ENCODE assay signal across 8 cellular contexts in genomic region chr15:101488300-101489164, GRCh38. TPM values are rescaled to one million over a fixed set of nuclear protein-coding genes. Genes with fewer than 3 reads are reported as not detected.
A peak's percentile ranks its signal among the peaks of the same experiment; 100 is the strongest.
DNase-seq lines count a peak whose midpoint lies in the region; ATAC-seq and TF ChIP-seq lines count a peak whose summit lies in the region.

No MANE protein-coding gene starts in this region.

- H3K4me3 Mint-ChIP-seq in natural killer cell: peak overlapping the region; percentile 13
- H3K4me3 Mint-ChIP-seq in natural killer cell treated with Interleukin-12 subunit alpha and Interleukin-12 subunit beta and Interleukin-15 and Interleukin-18, amount 100 ng/mL, for 72 hours: no peak overlapping the region
- H3K4me3 Mint-ChIP-seq in naive B cell: peak overlapping the region in 5 of 8 donors; percentile 15 to 61 (median 60)

- no peaks in the 10 kb centered on the region for H3K9me3 ChIP-seq in duodenal mucosa (ENCODE audit: control insufficient read depth in 1 of 2, low read length in 2 of 2)
- no peaks in the 10 kb centered on the region for H3K9me3 ChIP-seq in effector memory CD4-positive, alpha-beta T cell (ENCODE audit: control insufficient read depth, low read length)

- no peak overlapping the region for H3K9ac ChIP-seq in duodenal mucosa (ENCODE audit: low read depth in 1 of 2, low read length in 2 of 2)

- peaks cover 5 to 14% of the 10 kb centered on the region in 2 donors for H3K27me3 ChIP-seq in duodenal mucosa (ENCODE audit: control insufficient read depth in 1 of 2, insufficient read depth in 2 of 2, low read length in 2 of 2)
- peaks cover 34% of the 10 kb centered on the region for H3K27me3 ChIP-seq in effector memory CD4-positive, alpha-beta T cell (replicated peaks; ENCODE audit: control insufficient read depth, insufficient read depth, low read length, poor library complexity, severe bottlenecking)

- no peaks in the 10 kb centered on the region for H3K9me3 Mint-ChIP-seq in natural killer cell
- H3K9me3 Mint-ChIP-seq in natural killer cell treated with Interleukin-12 subunit alpha and Interleukin-12 subunit beta and Interleukin-15 and Interleukin-18, amount 100 ng/mL, for 72 hours: no peaks in the 10 kb centered on the region
- H3K9me3 Mint-ChIP-seq in naive B cell: no peaks in the 10 kb centered on the region

- intact Hi-C loops in natural killer cell (cut with micrococcal nuclease): no loop called here

- no peak for ATAC-seq in natural killer cell
- ATAC-seq in natural killer cell treated with Interleukin-12 subunit alpha and Interleukin-12 subunit beta and Interleukin-15 and Interleukin-18, amount 100 ng/mL, for 72 hours: no peak
- ATAC-seq in naive B cell (ENCODE audit: low read depth in 2 of 2): peak in 1 of 2 donors; percentile 14
- no peak for ATAC-seq in HG03469 (IDR thresholded peaks at IDR 0.05; ENCODE audit: unreplicated experiment)

- peaks cover 0 to 3% of the 10 kb centered on the region in 2 donors for H3K4me1 Mint-ChIP-seq in natural killer cell
- H3K4me1 Mint-ChIP-seq in natural killer cell treated with Interleukin-12 subunit alpha and Interleukin-12 subunit beta and Interleukin-15 and Interleukin-18, amount 100 ng/mL, for 72 hours (ENCODE audit: low read depth in 2 of 2): peaks cover 0 to 3% of the 10 kb centered on the region in 2 donors
- H3K4me1 Mint-ChIP-seq in naive B cell: peaks cover 0 to 6% (median 4%) of the 10 kb centered on the region in 3 donors

- H3K27me3 Mint-ChIP-seq in natural killer cell (ENCODE audit: low read depth in 2 of 2): peaks cover 33 to 60% of the 10 kb centered on the region in 2 donors
- H3K27me3 Mint-ChIP-seq in natural killer cell treated with Interleukin-12 subunit alpha and Interleukin-12 subunit beta and Interleukin-15 and Interleukin-18, amount 100 ng/mL, for 72 hours: peaks cover 38 to 50% of the 10 kb centered on the region in 2 donors
- peaks cover 37 to 57% (median 56%) of the 10 kb centered on the region in 3 donors for H3K27me3 Mint-ChIP-seq in naive B cell

- no peak for DNase-seq in natural killer cell
- DNase-seq in natural killer cell treated with Interleukin-12 subunit alpha and Interleukin-12 subunit beta and Interleukin-15 and Interleukin-18, amount 100 ng/mL, for 72 hours (ENCODE audit: low spot score): no peak
- DNase-seq in naive B cell: no peak
- no peak for DNase-seq in NCI-H510A (lab: John Stamatoyannopoulos, UW)
- DNase-seq in effector memory CD4-positive, alpha-beta T cell: no peak
- no peak for DNase-seq in occipital lobe (lab: John Stamatoyannopoulos, UW)

- H3K4me3 ChIP-seq in duodenal mucosa (ENCODE audit: low read depth in 1 of 2, low read length in 2 of 2): peak overlapping the region; percentile 7 to 48
- no peak overlapping the region for H3K4me3 ChIP-seq in effector memory CD4-positive, alpha-beta T cell (ENCODE audit: insufficient read depth, low read depth, low read length, poor library complexity, severe bottlenecking)

- H3K27ac Mint-ChIP-seq in natural killer cell (no peak overlapping the region), naive B cell (no peak overlapping the region)
- no peak overlapping the region for H3K27ac Mint-ChIP-seq in natural killer cell treated with Interleukin-12 subunit alpha and Interleukin-12 subunit beta and Interleukin-15 and Interleukin-18, amount 100 ng/mL, for 72 hours

- H3K36me3 Mint-ChIP-seq in natural killer cell: no peaks in the 10 kb centered on the region
- no peaks in the 10 kb centered on the region for H3K36me3 Mint-ChIP-seq in natural killer cell treated with Interleukin-12 subunit alpha and Interleukin-12 subunit beta and Interleukin-15 and Interleukin-18, amount 100 ng/mL, for 72 hours
- no peaks in the 10 kb centered on the region for H3K36me3 Mint-ChIP-seq in naive B cell

- peaks cover 0 to 5% of the 10 kb centered on the region in 2 donors for H3K4me1 ChIP-seq in duodenal mucosa (ENCODE audit: control insufficient read depth in 1 of 2, insufficient read depth in 2 of 2, low read length in 2 of 2)
- H3K4me1 ChIP-seq in effector memory CD4-positive, alpha-beta T cell (ENCODE audit: control insufficient read depth, insufficient read depth, low read length, poor library complexity, severe bottlenecking): peaks cover 2% of the 10 kb centered on the region

- H3K36me3 ChIP-seq in duodenal mucosa (ENCODE audit: control insufficient read depth in 1 of 2, insufficient read depth in 2 of 2, low read length in 2 of 2): no peaks in the 10 kb centered on the region
- H3K36me3 ChIP-seq in effector memory CD4-positive, alpha-beta T cell (ENCODE audit: control insufficient read depth, insufficient read depth, low read length): no peaks in the 10 kb centered on the region

- TF ChIP-seq CTCF in natural killer cell (IDR thresholded peaks at IDR 0.05): no peak

- H3K27ac ChIP-seq in duodenal mucosa (ENCODE audit: low read depth, low read length): no peak overlapping the region
- H3K27ac ChIP-seq in effector memory CD4-positive, alpha-beta T cell (ENCODE audit: insufficient read depth, low read length, poor library complexity, severe bottlenecking): no peak overlapping the region

RNA-seq across cellular contexts. Expression of gene PCSK6, which starts 1.0 kb away (rescaled TPM):
- total RNA-seq in natural killer cell (1 to 10 TPM; 1.5 to 2.4 (median 2.4) TPM), occipital lobe (15.4 TPM)
- under 1 TPM in 1 of 2 donors, not detected in 1; 0.95 TPM for total RNA-seq in natural killer cell treated with Interleukin-12 subunit alpha and Interleukin-12 subunit beta and Interleukin-15 and Interleukin-18, amount 100 ng/mL, for 72 hours
- 1 to 10 TPM in 1 of 6 donors, under 1 TPM in 4, not detected in 1; 0.78 to 1.4 (median 0.96) TPM for polyA plus RNA-seq in naive B cell (ENCODE audit: low read depth in 6 of 6)
